ENCODE assay signal across 1 cellular context in genomic region chr1:111507411-111508201, GRCh38.
A peak's percentile ranks its signal among the peaks of the same experiment; 100 is the strongest.
TF ChIP-seq lines count a peak whose summit lies in the region.

No MANE protein-coding gene starts in this region.

TF ChIP-seq in K562, 482 proteins besides CTCF, POLR2A, EP300 and RAD21 (continued from another document and continues in another):
- peak; percentile 86 for TF ChIP-seq MGA (IDR thresholded peaks at IDR 0.05)
- TF ChIP-seq FOS (IDR thresholded peaks at IDR 0.05; ENCODE audit: extremely low read depth, insufficient read length), result no peak
- no peak; the same call in 1 of the 2 replicates for TF ChIP-seq NFIC (IDR thresholded peaks at IDR 0.05)
- no peak for TF ChIP-seq ZNF143 (CRISPR knock-in tag; IDR thresholded peaks at IDR 0.05)
- peak; percentile 64 for TF ChIP-seq SMAD4 (CRISPR knock-in tag; conservative IDR thresholded peaks at IDR 0.05)
- no peak for TF ChIP-seq ZNF274 (IDR thresholded peaks at IDR 0.05; ENCODE audit: borderline replicate concordance, low read depth, low read length)
- no peak for TF ChIP-seq EZH2 (IDR thresholded peaks at IDR 0.05; ENCODE audit: borderline replicate concordance, low read depth, low read length)
- TF ChIP-seq REST (CRISPR knock-in tag; IDR thresholded peaks at IDR 0.05; ENCODE audit: low read depth), result peak; percentile 69; the same call in 1 of the 2 replicates
- peak; percentile 18; the same call in 1 of the 2 replicates for TF ChIP-seq TRIM28 (IDR thresholded peaks at IDR 0.05)
- no peak for TF ChIP-seq FUS (optimal IDR thresholded peaks at IDR 0.05; ENCODE audit: low read depth, low read length)
- peak; percentile 54; the same call in 1 of the 2 replicates for TF ChIP-seq ATF6 (CRISPR knock-in tag; IDR thresholded peaks at IDR 0.05)
- TF ChIP-seq PATZ1 (CRISPR knock-in tag; IDR thresholded peaks at IDR 0.05; ENCODE audit: borderline replicate concordance), result no peak
- TF ChIP-seq ZNF184 (CRISPR knock-in tag; IDR thresholded peaks at IDR 0.05), result no peak
- TF ChIP-seq PTTG1 (tag; IDR thresholded peaks at IDR 0.05; ENCODE audit: low read depth), result no peak
- no peak for TF ChIP-seq ZKSCAN8 (CRISPR knock-in tag; IDR thresholded peaks at IDR 0.05)
- no peak for TF ChIP-seq COPS2 (conservative IDR thresholded peaks at IDR 0.05)
- 0 out of 2 replicates have a peak, but pooled peaks have one; percentile 11 for TF ChIP-seq TCF7L2 (IDR thresholded peaks at IDR 0.05; ENCODE audit: low read depth, low read length)
- TF ChIP-seq NFRKB (IDR thresholded peaks at IDR 0.05; ENCODE audit: low read depth), result peak; percentile 79
- 0 out of 2 replicates have a peak, but pooled peaks have one; percentile 41 for TF ChIP-seq ETV1 (tag; conservative IDR thresholded peaks at IDR 0.05; ENCODE audit: low read depth)
- TF ChIP-seq E2F6 (IDR thresholded peaks at IDR 0.05; ENCODE audit: borderline replicate concordance in 1 of 2, extremely low read depth in 1 of 2, insufficient read depth in 1 of 2, insufficient read length in 1 of 2, low read depth in 1 of 2, low read length in 1 of 2, poor library complexity in 1 of 2, severe bottlenecking in 1 of 2), result peak in 1 of 2 experiments; percentile 72
- TF ChIP-seq ZNF644 (tag; IDR thresholded peaks at IDR 0.05; ENCODE audit: low read depth), result no peak
- TF ChIP-seq ZFPM2 (CRISPR knock-in tag; IDR thresholded peaks at IDR 0.05), result peak; percentile 74; the same call in 1 of the 2 replicates
- peak; percentile 78; the same call in 1 of the 2 replicates for TF ChIP-seq ZBTB7A (IDR thresholded peaks at IDR 0.05; ENCODE audit: borderline replicate concordance, control insufficient read depth, low read depth, low read length)
- no peak; the same call in 1 of the 2 replicates for TF ChIP-seq SP1 (CRISPR knock-in tag; IDR thresholded peaks at IDR 0.05)
- TF ChIP-seq RREB1 (CRISPR knock-in tag; IDR thresholded peaks at IDR 0.05), result peak; percentile 75; the same call in 1 of the 2 replicates
- TF ChIP-seq SREBF2 (CRISPR knock-in tag; IDR thresholded peaks at IDR 0.05), result no peak
- no peak for TF ChIP-seq ZNF121 (CRISPR knock-in tag; conservative IDR thresholded peaks at IDR 0.05)
- no peak for TF ChIP-seq SIN3B (IDR thresholded peaks at IDR 0.05; ENCODE audit: low read depth)
- TF ChIP-seq OTX1 (CRISPR knock-in tag; IDR thresholded peaks at IDR 0.05), result no peak
